ENCODE assay signal across 20 cellular contexts in genomic region chr7:40969641-40970040, GRCh38.
"Had no signal": no experiment of that assay in that cellular context is flagged by ENCODE, and none has a peak within 500 bp of the region (broad histone marks: within the 10 kb centered on the region; RNA-seq: fewer than 3 reads in every experiment).

No MANE protein-coding gene starts in this region.

- H3K27me3 ChIP-seq: foreskin keratinocyte, heart right ventricle, right atrium auricular region, suprapubic skin, tibial artery, upper lobe of right lung had no signal

- H3K27ac ChIP-seq: foreskin keratinocyte, heart right ventricle, right atrium auricular region, suprapubic skin, tibial artery, upper lobe of right lung had no signal

- H3K36me3 ChIP-seq: heart right ventricle, right atrium auricular region, suprapubic skin, tibial artery, upper lobe of right lung had no signal

- H3K4me1 ChIP-seq: foreskin keratinocyte, right atrium auricular region, suprapubic skin, tibial artery, upper lobe of right lung had no signal

- H3K9me3 ChIP-seq: heart right ventricle, right atrium auricular region, suprapubic skin, tibial artery, upper lobe of right lung had no signal

- DNase-seq: activated CD8-positive, alpha-beta memory T cell treated with anti-CD3 and anti-CD28 coated beads, Interleukin-2, amount 10 ng/mL, durations not matched to agents 7 days and 5 days; activated CD8-positive, alpha-beta T cell treated with anti-CD3 and anti-CD28 coated beads, Interleukin-2, amount 10 ng/mL, durations not matched to agents 7 days and 5 days; activated naive CD4-positive, alpha-beta T cell; activated T-cell treated with anti-CD3 and anti-CD28 coated beads, Interleukin-2, amount 50 U/mL, for 48 hours; anterior cingulate cortex; effector CD8-positive, alpha-beta T cell; erythroblast; foreskin keratinocyte; heart right ventricle; left ventricle myocardium superior; naive thymus-derived CD4-positive, alpha-beta T cell; occipital lobe; stimulated activated CD4-positive, alpha-beta T cell treated with anti-CD3 and anti-CD28 coated beads, Interleukin-15, amount 100 ng/mL, for 24 hours; stimulated activated CD4-positive, alpha-beta T cell treated with anti-CD3 and anti-CD28 coated beads, Interleukin-2, amount 100 ng/mL, for 24 hours; stimulated activated naive CD4-positive, alpha-beta T cell; T-helper 2 cell; tibial artery; upper lobe of right lung had no signal

- H3K4me3 ChIP-seq: heart right ventricle, right atrium auricular region, suprapubic skin, tibial artery, upper lobe of right lung had no signal
